In the genomic region with DNA sequence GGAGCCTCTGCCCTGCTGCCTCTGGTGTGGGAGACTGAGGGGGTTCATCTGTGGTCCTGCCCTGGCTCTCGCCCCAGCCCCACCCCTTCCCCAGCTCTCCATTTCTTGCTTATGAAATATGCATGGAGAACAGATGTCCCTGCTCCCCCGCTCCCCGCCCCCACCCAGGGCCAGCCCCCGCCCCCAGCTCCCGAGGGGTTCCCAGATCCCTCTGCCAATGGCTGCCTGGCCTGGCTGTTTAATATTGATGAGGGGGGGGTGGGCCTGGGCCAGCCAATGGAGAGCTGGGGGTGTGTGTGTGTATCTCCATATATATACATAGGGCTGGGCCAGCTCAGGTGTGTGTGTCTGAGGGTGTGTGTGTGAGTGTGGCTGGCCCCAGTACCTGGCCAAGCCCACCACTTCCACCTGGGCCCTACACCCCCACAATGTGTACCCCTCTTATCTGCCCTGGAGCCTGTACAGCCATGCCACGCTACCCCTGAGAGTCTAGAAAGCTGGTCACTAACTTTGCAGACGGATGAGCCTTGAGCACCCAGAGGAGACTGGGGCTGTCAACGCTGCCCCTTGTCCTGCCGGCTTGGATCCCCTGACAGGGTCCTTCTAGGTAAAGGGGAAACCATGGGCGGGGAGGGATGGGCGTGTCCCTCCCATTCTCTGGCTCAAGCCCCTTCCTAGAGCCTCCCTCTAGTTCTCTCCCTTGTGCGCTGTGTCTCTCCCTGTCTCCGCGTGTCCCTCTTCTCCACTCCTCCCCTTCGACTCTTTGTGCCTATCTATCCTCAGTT, we compare ENCODE assay signal across 1 cellular context.
TF ChIP-seq lines count a peak whose summit lies in the region.

Gene NHLH1, plus strand, starts transcription at position 341 of the 785 bp plus-strand sequence. CDS start 3,661 bp downstream, outside the sequence.

TF ChIP-seq in WTC11, 78 proteins besides CTCF, POLR2A, EP300 and RAD21 (continued from another document):
- TF ChIP-seq USF1 (CRISPR knock-in tag; IDR thresholded peaks at IDR 0.05) = no peak
- TF ChIP-seq KAT7 (CRISPR knock-in tag; IDR thresholded peaks at IDR 0.05; ENCODE audit: borderline replicate concordance) = no peak
- TF ChIP-seq SMAD3 (CRISPR knock-in tag; IDR thresholded peaks at IDR 0.05; ENCODE audit: borderline replicate concordance) = no peak
- TF ChIP-seq NFE2L1 (CRISPR knock-in tag; IDR thresholded peaks at IDR 0.05) = no peak
- TF ChIP-seq CDX4 (CRISPR knock-in tag; IDR thresholded peaks at IDR 0.05; ENCODE audit: borderline replicate concordance) = no peak
- TF ChIP-seq ZBTB21 (CRISPR knock-in tag; IDR thresholded peaks at IDR 0.05; ENCODE audit: borderline replicate concordance) = no peak
- TF ChIP-seq, protein P1, sequence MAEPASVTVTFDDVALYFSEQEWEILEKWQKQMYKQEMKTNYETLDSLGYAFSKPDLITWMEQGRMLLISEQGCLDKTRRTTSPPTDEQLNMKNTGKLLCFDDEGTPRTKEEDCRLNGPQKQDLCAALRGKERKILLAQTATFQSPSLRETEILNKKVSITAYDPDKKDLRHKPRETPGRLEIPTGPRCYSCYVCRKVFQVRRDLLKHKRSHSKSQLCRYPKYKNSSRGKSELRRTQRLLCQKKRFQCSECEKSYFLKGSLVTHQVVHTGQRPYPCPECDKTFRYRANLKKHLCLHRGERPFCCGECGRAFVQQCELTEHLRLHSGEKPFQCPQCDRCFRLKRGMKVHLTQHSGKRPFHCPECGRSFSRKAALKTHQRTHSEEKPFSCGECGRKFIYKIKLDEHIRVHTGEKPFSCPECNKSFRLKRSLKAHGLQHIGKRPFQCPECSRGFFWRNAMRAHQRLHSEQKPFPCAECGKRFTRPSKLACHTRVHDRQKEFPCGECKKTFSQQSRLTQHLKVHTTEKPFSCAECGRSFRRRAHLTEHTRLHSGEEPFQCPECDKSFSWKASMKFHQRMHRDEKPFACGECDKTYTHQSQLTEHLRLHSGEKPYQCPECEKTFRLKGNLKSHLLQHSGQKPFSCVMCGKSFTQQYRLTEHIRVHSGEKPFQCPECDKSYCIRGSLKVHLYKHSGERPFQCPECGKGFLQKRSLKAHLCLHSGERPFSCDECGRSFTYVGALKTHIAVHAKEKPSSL (CRISPR knock-in tag; conservative IDR thresholded peaks at IDR 0.05) = no peak
- TF ChIP-seq, protein P2, sequence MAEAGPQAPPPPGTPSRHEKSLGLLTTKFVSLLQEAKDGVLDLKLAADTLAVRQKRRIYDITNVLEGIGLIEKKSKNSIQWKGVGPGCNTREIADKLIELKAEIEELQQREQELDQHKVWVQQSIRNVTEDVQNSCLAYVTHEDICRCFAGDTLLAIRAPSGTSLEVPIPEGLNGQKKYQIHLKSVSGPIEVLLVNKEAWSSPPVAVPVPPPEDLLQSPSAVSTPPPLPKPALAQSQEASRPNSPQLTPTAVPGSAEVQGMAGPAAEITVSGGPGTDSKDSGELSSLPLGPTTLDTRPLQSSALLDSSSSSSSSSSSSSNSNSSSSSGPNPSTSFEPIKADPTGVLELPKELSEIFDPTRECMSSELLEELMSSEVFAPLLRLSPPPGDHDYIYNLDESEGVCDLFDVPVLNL (CRISPR knock-in tag; IDR thresholded peaks at IDR 0.05; ENCODE audit: borderline replicate concordance, low read depth) = no peak
- TF ChIP-seq ZNF232 (CRISPR knock-in tag; IDR thresholded peaks at IDR 0.05) = no peak
